In the genomic region with DNA sequence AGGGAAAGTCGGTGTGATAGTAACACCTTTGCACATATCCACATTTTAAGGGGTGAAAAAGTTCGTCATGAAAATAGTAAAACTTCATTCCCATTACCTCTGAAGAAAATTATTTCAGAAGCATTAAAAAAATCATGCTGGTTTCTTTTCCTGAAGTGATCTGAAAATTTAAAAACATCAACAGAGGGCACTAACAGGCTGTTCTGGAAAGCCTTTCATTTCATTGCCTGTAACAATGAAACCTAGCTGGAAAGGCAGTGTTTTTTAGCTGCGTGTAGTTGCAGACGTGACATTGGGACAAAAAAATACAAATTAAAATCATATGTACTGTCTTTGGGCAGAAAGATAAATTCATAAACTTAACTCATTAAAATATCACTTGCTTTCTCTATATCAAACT, we compare ENCODE assay signal across 1 cellular context.
TF ChIP-seq lines count a peak whose summit lies in the region.

No MANE protein-coding gene starts in this region.

TF ChIP-seq in SK-N-SH, 30 proteins besides CTCF, POLR2A, EP300 and RAD21 (continued from another document):
- no peak for TF ChIP-seq TCF12 (IDR thresholded peaks at IDR 0.05)
- no peak for TF ChIP-seq SMC3 (IDR thresholded peaks at IDR 0.05; ENCODE audit: low read depth, low read length)
- no peak for TF ChIP-seq TAF1 (IDR thresholded peaks at IDR 0.05; ENCODE audit: borderline replicate concordance, low read depth, low read length)
